ENCODE assay signal across 20 cellular contexts in the genomic region with DNA sequence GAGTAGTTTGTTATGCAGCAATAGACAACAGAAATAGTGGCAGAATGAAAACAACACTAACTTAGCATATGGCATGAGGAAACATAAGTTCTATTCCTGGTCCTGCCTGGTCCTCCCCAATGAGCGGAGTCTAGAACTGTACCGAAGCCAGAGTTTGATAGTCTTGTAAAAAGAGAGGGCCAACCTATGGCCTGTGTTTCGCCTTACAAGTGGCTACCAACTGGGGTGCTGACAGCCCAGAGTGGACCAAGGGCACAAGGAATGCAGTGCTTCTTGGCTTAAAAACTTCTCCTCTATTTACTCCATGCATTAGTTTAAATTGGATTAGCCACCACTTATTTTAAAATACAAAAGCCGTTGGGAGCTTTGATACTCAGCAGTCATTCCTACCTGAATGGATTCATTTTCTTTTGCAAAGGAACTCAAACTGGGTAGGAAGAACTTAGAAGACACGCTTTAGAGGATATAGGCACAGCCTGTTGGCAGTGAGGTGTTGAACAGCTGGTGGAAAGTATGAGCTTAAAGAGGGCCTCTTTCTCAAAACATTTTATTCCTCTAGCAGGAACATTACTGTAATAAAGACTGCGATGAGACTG.
DNase-seq lines count a peak whose midpoint lies in the region; ATAC-seq, FAIRE-seq and TF ChIP-seq lines count a peak whose summit lies in the region.
"Had no signal": no experiment of that assay in that cellular context is flagged by ENCODE, and none has a peak within 500 bp of the region (broad histone marks: within the 10 kb centered on the region; RNA-seq: fewer than 3 reads in every experiment).

No MANE protein-coding gene starts in this region.

- H3K27me3 ChIP-seq in H9 (ENCODE audit: insufficient read depth, low read length) (no peaks in the 10 kb centered on the region), K562 (ENCODE audit: control insufficient read depth in 2 of 2, insufficient read depth in 2 of 2, low read length in 2 of 2) (no peaks in the 10 kb centered on the region), psoas muscle (ENCODE audit: insufficient read depth in 3 of 3, low read length in 2 of 3) (no peaks in the 10 kb centered on the region)
- no peaks in the 10 kb centered on the region for H3K27me3 ChIP-seq in CD8-positive, alpha-beta T cell (ENCODE audit: insufficient read depth, low read length)
- H3K27me3 ChIP-seq: SJSA1 had no signal

- TF ChIP-seq CTCF in H9 (conservative IDR thresholded peaks at IDR 0.05) (no peak), K562 (IDR thresholded peaks at IDR 0.05 in 2 of 3, conservative IDR thresholded peaks at IDR 0.05 in 1 of 3; ENCODE audit: insufficient read depth in 2 of 3, low read depth in 1 of 3, low read length in 3 of 3) (no peak), psoas muscle (IDR thresholded peaks at IDR 0.05) (no peak), D721Med (IDR thresholded peaks at IDR 0.05; ENCODE audit: insufficient read depth, missing control alignments) (no peak)
- TF ChIP-seq CTCF in CD8-positive, alpha-beta T cell (IDR thresholded peaks at IDR 0.05) = no peak

- H2BK5ac ChIP-seq in H9 (ENCODE audit: insufficient read length, low read length) = no peak overlapping the region

- H3K9me3 ChIP-seq in H9 (ENCODE audit: control insufficient read depth, low read depth, low read length) (no peaks in the 10 kb centered on the region), K562 (replicated peaks; ENCODE audit: control insufficient read depth, insufficient read depth, low read depth, low read length) (no peaks in the 10 kb centered on the region), psoas muscle (no peaks in the 10 kb centered on the region)
- no peaks in the 10 kb centered on the region for H3K9me3 ChIP-seq in CD8-positive, alpha-beta T cell (ENCODE audit: low read length)
- H3K9me3 ChIP-seq: SJSA1 had no signal

- H3K36me3 Mint-ChIP-seq in H9 (ENCODE audit: insufficient read depth in 1 of 3, low read depth in 3 of 3) = no peaks in the 10 kb centered on the region
- peaks cover 24% of the 10 kb centered on the region for H3K36me3 Mint-ChIP-seq in CD8-positive, alpha-beta T cell

- H3K18ac ChIP-seq in H9 (ENCODE audit: insufficient read length, low read depth, low read length) = no peak overlapping the region

- H3K4me1 ChIP-seq in H9 (ENCODE audit: insufficient read depth, low read length) = no peaks in the 10 kb centered on the region
- peaks cover 0 to 3% of the 10 kb centered on the region in 2 experiments; a peak in 2 of 5 replicates for H3K4me1 ChIP-seq in K562 (replicated peaks in 1 of 2; ENCODE audit: control insufficient read depth in 2 of 2, insufficient read depth in 2 of 2, low read length in 2 of 2)
- H3K4me1 ChIP-seq in psoas muscle = peaks cover 47% of the 10 kb centered on the region
- H3K4me1 ChIP-seq in CD8-positive, alpha-beta T cell (ENCODE audit: insufficient read depth, low read length) = peaks cover 4% of the 10 kb centered on the region

- no peak for TF ChIP-seq POLR2A in K562 (conservative IDR thresholded peaks at IDR 0.05)

- no TSS peak for BruUV-seq in K562 (replicated peaks; lab: Mats Ljungman, UMichigan)

- H2BK20ac ChIP-seq in H9 (ENCODE audit: low read depth, low read length, poor library complexity, severe bottlenecking) = no peak overlapping the region

- no peak overlapping the region for H2BK15ac ChIP-seq in H9 (ENCODE audit: low read depth, low read length)

- intact Hi-C loops in K562 (cut with micrococcal nuclease) = no loop called here
- intact Hi-C loops in psoas muscle (cut with DNase I) = no loop called here
- intact Hi-C loops in CD8-positive, alpha-beta T cell (cut with DNase I, micrococcal nuclease) = no loop called here

- DNase-seq in DMS 273 (lab: John Stamatoyannopoulos, UW; ENCODE audit: unreplicated experiment) (peak; percentile 32), H9 (no peak), K562 (ENCODE audit: extremely low read depth in 1 of 4, low spot score in 3 of 4) (no peak), psoas muscle (no peak), D721Med (ENCODE audit: insufficient read length, low spot score) (no peak)
- no peak for DNase-seq in CD8-positive, alpha-beta T cell
- DNase-seq: COR-L47, DMS53, NCI-H1092, NCI-H1694, NCI-H2107, NCI-H2227 treated with DMSO at 0.1 percent for 48 hours, NCI-H526, PC-3 had no signal

- no peaks in the 10 kb centered on the region for H3K79me2 ChIP-seq in H9 (ENCODE audit: insufficient read depth, low read length)
- H3K79me2 ChIP-seq in K562 (ENCODE audit: control insufficient read depth, insufficient read depth, low read length) = no peaks in the 10 kb centered on the region

- no peaks in the 10 kb centered on the region for H3K23me2 ChIP-seq in H9 (ENCODE audit: insufficient read length, low read depth, low read length, poor library complexity, severe bottlenecking)

- H2AFZ ChIP-seq in H9 (ENCODE audit: low read length) (no peak overlapping the region), K562 (ENCODE audit: low read depth, low read length) (no peak overlapping the region)

- H3K14ac ChIP-seq in H9 (ENCODE audit: insufficient read depth, low read length) = no peak overlapping the region

- POLR2A ChIA-PET in K562 (lab: Yijun Ruan, JAX) = interaction anchor here (1.3 kb wide), 1 partner anchor 29 kb away, joined by 4 read pairs; no protein-coding TSS in a partner anchor
- POLR2A ChIA-PET in CD8-positive, alpha-beta T cell (lab: Charles Lee) = no interaction called here

- H3K4me3 ChIP-seq in K562 = no peak overlapping the region
- no peak overlapping the region for H3K4me3 ChIP-seq in psoas muscle
- no peak overlapping the region for H3K4me3 ChIP-seq in CD8-positive, alpha-beta T cell (ENCODE audit: low read depth, low read length)
- H3K4me3 ChIP-seq: SJSA1 had no signal

- H3K4me2 ChIP-seq in H9 (ENCODE audit: insufficient read depth, insufficient read length, low read length) (no peak overlapping the region), K562 (ENCODE audit: insufficient read depth, low read length) (no peak overlapping the region)

- no peak overlapping the region for H3K23ac ChIP-seq in H9 (ENCODE audit: insufficient read length, low read depth, low read length)

- H3K27ac Mint-ChIP-seq in H9 = peak overlapping the region; percentile 28 to 93 (median 76); a peak in 4 of 7 replicates
- H3K27ac Mint-ChIP-seq in CD8-positive, alpha-beta T cell = no peak overlapping the region
- H3K27ac Mint-ChIP-seq: CD14-positive monocyte had no signal

- H2AK5ac ChIP-seq in H9 (ENCODE audit: insufficient read length, low read length) = no peak overlapping the region

- H3K27me3 Mint-ChIP-seq in H9 (ENCODE audit: low read depth) = no peaks in the 10 kb centered on the region
- H3K27me3 Mint-ChIP-seq in CD8-positive, alpha-beta T cell (ENCODE audit: low read depth) = no peaks in the 10 kb centered on the region

- no peak for TF ChIP-seq EP300 in K562 (IDR thresholded peaks at IDR 0.05; ENCODE audit: low read length)

- in situ Hi-C loops in K562 (cut with MboI) = no loop called here

- FAIRE-seq in K562 (lab: Jason Lieb, UNC) (no peak), D721Med (lab: Jason Lieb, UNC) (no peak)
- FAIRE-seq: HepG2 had no signal

- H3K4me3 Mint-ChIP-seq in H9 = no peak overlapping the region
- H3K4me3 Mint-ChIP-seq in CD8-positive, alpha-beta T cell = no peak overlapping the region
- H3K4me3 Mint-ChIP-seq: CD14-positive monocyte had no signal

- no peak overlapping the region for H3K4ac ChIP-seq in H9 (ENCODE audit: low read depth, low read length)

- no peaks in the 10 kb centered on the region for H3K9me1 ChIP-seq in K562 (ENCODE audit: control insufficient read depth, insufficient read depth, low read length)

- CTCF ChIA-PET in K562 (lab: Yijun Ruan, JAX; ENCODE audit: low intra/inter-chr PET ratio) = no interaction called here
- CTCF ChIA-PET in CD8-positive, alpha-beta T cell (lab: Charles Lee) = interaction anchor here (1.3 kb wide), 1 partner anchor 587 kb away, joined by 4 read pairs; no protein-coding TSS in a partner anchor

- no peak overlapping the region for H2BK120ac ChIP-seq in H9 (ENCODE audit: low read depth, low read length, poor library complexity, severe bottlenecking)

- H3K9ac ChIP-seq in H9 (ENCODE audit: extremely low read depth, insufficient read length, low read length) = no peak overlapping the region
- H3K9ac ChIP-seq in K562 (ENCODE audit: insufficient read depth in 1 of 2, low read depth in 2 of 2, low read length in 2 of 2) = no peak overlapping the region

- H3K27ac ChIP-seq in H9 (ENCODE audit: insufficient read length, low read depth, low read length) (no peak overlapping the region), K562 (ENCODE audit: extremely low read depth, low read depth, low read length) (no peak overlapping the region), psoas muscle (peak overlapping the region; percentile 65)
- H3K27ac ChIP-seq in CD8-positive, alpha-beta T cell (ENCODE audit: low read depth, low read length) = no peak overlapping the region
- H3K27ac ChIP-seq: RWPE1, SJSA1 had no signal

- H2BK12ac ChIP-seq in H9 (ENCODE audit: insufficient read length, low read depth, low read length) = no peak overlapping the region

- H3K36me3 ChIP-seq in K562 (ENCODE audit: control insufficient read depth, insufficient read depth, low read length) (no peaks in the 10 kb centered on the region), psoas muscle (ENCODE audit: insufficient read depth in 1 of 2, low read depth in 1 of 2) (peaks cover 0 to 5% of the 10 kb centered on the region in 2 donors)
- H3K36me3 ChIP-seq in CD8-positive, alpha-beta T cell (ENCODE audit: insufficient read depth, low read length) = no peaks in the 10 kb centered on the region

- no peak overlapping the region for H3T11ph ChIP-seq in H9 (ENCODE audit: low read length)

- no peak overlapping the region for H4K91ac ChIP-seq in H9 (ENCODE audit: insufficient read length, low read depth, low read length)

- TF ChIP-seq RAD21 in K562 (CRISPR knock-in tag; conservative IDR thresholded peaks at IDR 0.05 in 1 of 2, IDR thresholded peaks at IDR 0.05 in 1 of 2) = no peak

- peaks cover 37 to 38% of the 10 kb centered on the region in 2 experiments for H3K4me1 Mint-ChIP-seq in H9
- H3K4me1 Mint-ChIP-seq in CD8-positive, alpha-beta T cell (ENCODE audit: low read depth) = peaks cover 16% of the 10 kb centered on the region

- H4K5ac ChIP-seq in H9 (ENCODE audit: insufficient read length, low read depth, low read length) = no peak overlapping the region

- H3K56ac ChIP-seq in H9 (ENCODE audit: insufficient read length, low read depth, low read length) = no peak overlapping the region

- no peaks in the 10 kb centered on the region for H4K20me1 ChIP-seq in H9 (ENCODE audit: control insufficient read depth, insufficient read depth, insufficient read length)
- no peaks in the 10 kb centered on the region for H4K20me1 ChIP-seq in K562 (replicated peaks; ENCODE audit: control insufficient read depth, insufficient read depth, low read length)

- no CpG with 5 or more reads among the region's 6 CpGs for WGBS in H9 (ENCODE audit: extremely low coverage, insufficient read length, low lambda C conversion rate)
- WGBS in K562 (ENCODE audit: insufficient coverage, low coverage, missing lambda C conversion rate) = 37% methylated on average over 6 of the region's 6 CpGs
- WGBS in psoas muscle, 3 donors = 72 to 83% (median 77%) methylated on average over 6 of the region's 6 CpGs

- H3K79me1 ChIP-seq in H9 (ENCODE audit: insufficient read depth, low read depth, low read length, poor library complexity, severe bottlenecking) = no peaks in the 10 kb centered on the region

- ATAC-seq in K562 (peak; percentile 23; the same call in 1 of the 3 replicates), psoas muscle (no peak), HG02884 (IDR thresholded peaks at IDR 0.05; ENCODE audit: unreplicated experiment) (no peak)
- no peak for ATAC-seq in CD8-positive, alpha-beta T cell
- ATAC-seq: HCT116, HepG2, PC-3 had no signal

- no peak overlapping the region for H4K8ac ChIP-seq in H9 (replicated peaks; ENCODE audit: insufficient read length, low read depth, low read length)

- H3K9me3 Mint-ChIP-seq in H9 = no peaks in the 10 kb centered on the region
- H3K9me3 Mint-ChIP-seq in CD8-positive, alpha-beta T cell = no peaks in the 10 kb centered on the region
- H3K9me3 Mint-ChIP-seq: CD14-positive monocyte had no signal
